ENCODE assay signal across 24 cellular contexts in genomic region chr15:41121951-41122350, GRCh38.
"Had no signal": no experiment of that assay in that cellular context is flagged by ENCODE, and none has a peak within 500 bp of the region (broad histone marks: within the 10 kb centered on the region; RNA-seq: fewer than 3 reads in every experiment).

No MANE protein-coding gene starts in this region.

- H3K27me3 ChIP-seq: left lung had no signal

- H3K4me3 ChIP-seq: coronary artery, dorsolateral prefrontal cortex, esophagus squamous epithelium, gastrocnemius medialis, heart right ventricle, left lung, lower lobe of right lung had no signal

- H3K36me3 ChIP-seq: esophagus squamous epithelium, gastrocnemius medialis, heart right ventricle, left lung, lower lobe of right lung had no signal

- H3K9me3 ChIP-seq: esophagus squamous epithelium, gastrocnemius medialis, heart right ventricle, left lung, lower lobe of right lung had no signal

- ATAC-seq: gastrocnemius medialis; heart right ventricle; left cardiac atrium; left lung; left ventricle myocardium superior; lower lobe of right lung; naive thymus-derived CD4-positive, alpha-beta T cell had no signal

- H3K36me3 Mint-ChIP-seq: naive thymus-derived CD4-positive, alpha-beta T cell had no signal

- H3K4me3 Mint-ChIP-seq: naive thymus-derived CD4-positive, alpha-beta T cell had no signal

- H3K27ac Mint-ChIP-seq: naive thymus-derived CD4-positive, alpha-beta T cell had no signal

- H3K9me3 Mint-ChIP-seq: naive thymus-derived CD4-positive, alpha-beta T cell had no signal

- FAIRE-seq: colon, endothelial cell of umbilical vein, islet of Langerhans, keratinocyte had no signal

- H3K27ac ChIP-seq: coronary artery, dorsolateral prefrontal cortex, esophagus squamous epithelium, gastrocnemius medialis, heart right ventricle, left lung, lower lobe of right lung had no signal

- DNase-seq: dermis blood vessel endothelial cell; dorsolateral prefrontal cortex; effector CD4-positive, alpha-beta T cell; effector memory CD4-positive, alpha-beta T cell; esophagus squamous epithelium; foreskin fibroblast; foreskin melanocyte; gastrocnemius medialis; glutamatergic neuron; head of caudate nucleus; heart right ventricle; hippocampal formation; left cardiac atrium; left lung; left ventricle myocardium superior; lower lobe of right lung; mesenchymal stem cell; midbrain; naive thymus-derived CD4-positive, alpha-beta T cell had no signal
